Comparison of ENCODE assay signal across 32 cellular contexts in the genomic region with DNA sequence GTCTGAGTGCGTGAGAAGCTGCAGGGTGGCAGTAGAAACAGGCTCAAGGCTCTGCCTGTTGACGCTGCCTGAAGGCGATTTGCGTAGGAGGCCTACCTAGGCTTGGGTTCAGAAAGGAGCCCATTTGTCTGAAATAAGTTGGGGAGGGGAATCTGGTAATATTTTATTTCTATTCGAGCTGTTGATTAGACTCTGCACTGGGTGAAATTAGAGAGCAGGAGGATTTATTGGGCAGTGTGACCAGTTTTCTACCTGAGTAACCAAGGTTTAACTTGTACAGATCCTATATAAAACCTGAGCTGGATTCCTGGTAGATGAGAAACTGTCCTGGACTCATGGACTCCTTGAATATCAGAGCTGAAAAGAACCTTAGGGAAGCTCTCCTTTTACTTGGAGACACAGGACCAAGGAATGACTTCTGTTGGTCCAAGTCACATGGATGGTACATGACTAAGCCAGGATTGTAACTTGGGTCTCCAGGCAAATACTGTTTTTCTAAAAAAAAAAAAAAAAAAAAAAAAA. TPM values are rescaled to one million over a fixed set of nuclear protein-coding genes. Genes with fewer than 3 reads are reported as not detected.
"Had no signal": no experiment of that assay in that cellular context is flagged by ENCODE, and none has a peak within 500 bp of the region (broad histone marks: within the 10 kb centered on the region; RNA-seq: fewer than 3 reads in every experiment).

No MANE protein-coding gene starts in this region.

- H3K4me3 ChIP-seq: MG63, Peyer's patch, SJSA1 had no signal

- ATAC-seq: activated CD8-positive, alpha-beta T cell treated with anti-CD3 and anti-CD28 coated beads for 36 hours; activated T-cell treated with anti-CD3 and anti-CD28 coated beads, Interleukin-2, amount 50 U/mL, for 72 hours; activated T-helper 17 cell treated with anti-CD3 and anti-CD28 coated beads, Interleukin-2, amount 50 U/mL, for 72 hours; T-cell; T-helper 17 cell had no signal

- H3K9me3 Mint-ChIP-seq: activated CD8-positive, alpha-beta T cell treated with anti-CD3 and anti-CD28 coated beads for 36 hours; activated T-cell treated with anti-CD3 and anti-CD28 coated beads, Interleukin-2, amount 50 U/mL, for 72 hours; activated T-helper 17 cell treated with anti-CD3 and anti-CD28 coated beads, Interleukin-2, amount 50 U/mL, for 72 hours; T-cell had no signal

- DNase-seq: activated CD4-positive, alpha-beta T cell treated with anti-CD3 and anti-CD28 coated beads for 1 hour; activated CD4-positive, alpha-beta T cell treated with anti-CD3 and anti-CD28 coated beads for 48 hours; activated CD4-positive, alpha-beta T cell treated with anti-CD3 and anti-CD28 coated beads, Interleukin-2, amount 50 U/mL, for 4 hours; activated CD4-positive, CD25-positive, alpha-beta regulatory T cell; activated CD8-positive, alpha-beta T cell treated with anti-CD3 and anti-CD28 coated beads for 36 hours; activated effector memory CD4-positive, alpha-beta T cell treated with anti-CD3 and anti-CD28 coated beads, Interleukin-2, amount 50 U/mL, for 16 hours; activated naive CD4-positive, alpha-beta T cell; activated naive CD4-positive, alpha-beta T cell treated with anti-CD3 and anti-CD28 coated beads, Interleukin-2, amount 50 U/mL, for 16 hours; activated naive CD8-positive, alpha-beta T cell treated with anti-CD3 and anti-CD28 coated beads for 36 hours; activated T-cell treated with anti-CD3 and anti-CD28 coated beads, Interleukin-2, amount 50 U/mL, for 1 hour; activated T-cell treated with anti-CD3 and anti-CD28 coated beads, Interleukin-2, amount 50 U/mL, for 72 hours; amniotic stem cell; aorta; brain microvascular endothelial cell; central memory CD4-positive, alpha-beta T cell; MG63; NCI-H1048; NCI-H1105 treated with DMSO at 0.1 percent for 48 hours; NCI-H1436 treated with DMSO at 0.1 percent for 48 hours; NCI-H1694 treated with DMSO at 0.1 percent for 48 hours; NCI-H2029; NCI-H345; NCI-H524 treated with DMSO at 0.1 percent for 48 hours; Peyer's patch; RPMI8226; SHP77 treated with DMSO at 0.1 percent for 48 hours; SK-N-SH; T-cell; T-helper 17 cell; WERI-Rb-1 had no signal

- H3K4me3 Mint-ChIP-seq: activated CD8-positive, alpha-beta T cell treated with anti-CD3 and anti-CD28 coated beads for 36 hours; activated naive CD8-positive, alpha-beta T cell treated with anti-CD3 and anti-CD28 coated beads for 36 hours; activated T-cell treated with anti-CD3 and anti-CD28 coated beads, Interleukin-2, amount 50 U/mL, for 72 hours; activated T-helper 17 cell treated with anti-CD3 and anti-CD28 coated beads, Interleukin-2, amount 50 U/mL, for 72 hours; T-cell; T-helper 17 cell had no signal

- H3K4me1 Mint-ChIP-seq: activated naive CD8-positive, alpha-beta T cell treated with anti-CD3 and anti-CD28 coated beads for 36 hours; activated T-helper 17 cell treated with anti-CD3 and anti-CD28 coated beads, Interleukin-2, amount 50 U/mL, for 72 hours; T-cell had no signal

- H3K27ac Mint-ChIP-seq: activated CD8-positive, alpha-beta T cell treated with anti-CD3 and anti-CD28 coated beads for 36 hours; activated naive CD8-positive, alpha-beta T cell treated with anti-CD3 and anti-CD28 coated beads for 36 hours; activated T-cell treated with anti-CD3 and anti-CD28 coated beads, Interleukin-2, amount 50 U/mL, for 72 hours; activated T-helper 17 cell treated with anti-CD3 and anti-CD28 coated beads, Interleukin-2, amount 50 U/mL, for 72 hours; T-cell; T-helper 17 cell had no signal

- H3K36me3 Mint-ChIP-seq: T-cell had no signal

RNA-seq across cellular contexts. Expression of a gene that starts 19.6 kb away (rescaled TPM):
- total RNA-seq: activated CD8-positive, alpha-beta T cell treated with anti-CD3 and anti-CD28 coated beads for 36 hours; activated T-cell treated with anti-CD3 and anti-CD28 coated beads, Interleukin-2, amount 50 U/mL, for 72 hours; Peyer's patch had no signal
